Comparison of ENCODE assay signal across 1 cellular context in genomic region chr19:34231439-34231838, GRCh38.
TF ChIP-seq lines count a peak whose summit lies in the region.

No MANE protein-coding gene starts in this region.

TF ChIP-seq in SK-N-SH, 30 proteins besides CTCF, POLR2A, EP300 and RAD21 (continued from another document):
- TF ChIP-seq ZBTB33 (IDR thresholded peaks at IDR 0.05; ENCODE audit: borderline replicate concordance, low read depth) (no peak), REST (IDR thresholded peaks at IDR 0.05; ENCODE audit: low read depth, low read length) (no peak), PBX3 (IDR thresholded peaks at IDR 0.05) (no peak), SIN3A (IDR thresholded peaks at IDR 0.05; ENCODE audit: borderline replicate concordance, low read depth, low read length) (no peak), IRF3 (IDR thresholded peaks at IDR 0.05; ENCODE audit: low read depth, low read length) (no peak)
